In genomic region chr10:23063387-23064287, GRCh38 we compare ENCODE assay signal across 20 cellular contexts. TPM values are rescaled to one million over a fixed set of nuclear protein-coding genes. Genes with fewer than 3 reads are reported as not detected.
A peak's percentile ranks its signal among the peaks of the same experiment; 100 is the strongest.
DNase-seq lines count a peak whose midpoint lies in the region; ATAC-seq and TF ChIP-seq lines count a peak whose summit lies in the region.
"Had no signal": no experiment of that assay in that cellular context is flagged by ENCODE, and none has a peak within 500 bp of the region (broad histone marks: within the 10 kb centered on the region; RNA-seq: fewer than 3 reads in every experiment).

No MANE protein-coding gene starts in this region.

- TF ChIP-seq CTCF in WTC11 (IDR thresholded peaks at IDR 0.05), result no peak
- no peak for TF ChIP-seq CTCF in hepatocyte (IDR thresholded peaks at IDR 0.05; ENCODE audit: poor library complexity)
- no peak for TF ChIP-seq CTCF in progenitor cell of endocrine pancreas (IDR thresholded peaks at IDR 0.05; ENCODE audit: unreplicated experiment)

- H3K9me3 Mint-ChIP-seq in WTC11 (peaks cover 23% of the 10 kb centered on the region), progenitor cell of endocrine pancreas (ENCODE audit: low read depth) (peaks cover 15% of the 10 kb centered on the region)

- no peaks in the 10 kb centered on the region for H3K9me2 ChIP-seq in hepatocyte (replicated peaks; ENCODE audit: insufficient read depth)

- H3K36me3 ChIP-seq in hepatocyte (replicated peaks; ENCODE audit: insufficient read depth, low read depth), result no peaks in the 10 kb centered on the region
- H3K36me3 ChIP-seq in HAP-1 (replicated peaks), result no peaks in the 10 kb centered on the region
- H3K36me3 ChIP-seq: prostate gland had no signal

- CTCF ChIA-PET in WTC11 (lab: Charles Lee), result interaction anchor here (1.2 to 1.4 kb wide), 2 partner anchors 9 to 28 kb away, joined by 3 to 4 read pairs; no protein-coding TSS in a partner anchor

- POLR2A ChIA-PET in WTC11 (lab: Charles Lee), result interaction anchor here (0.5 kb wide), 2 partner anchors 818 to 1785 kb away, joined by 3 to 5 read pairs; no protein-coding TSS in a partner anchor

- in situ Hi-C loops in HAP-1 (cut with MboI; ENCODE audit: low sequenced_read_pairs), result loop anchor here (10.0 kb wide), 1 partner anchor 1059 kb away; the partner anchor contains the start of gene DNAJC1

- H3K4me1 ChIP-seq in hepatocyte (ENCODE audit: insufficient read depth) (no peaks in the 10 kb centered on the region), HAP-1 (peaks cover 11% of the 10 kb centered on the region)
- H3K4me1 ChIP-seq: prostate gland had no signal

- H3K4me2 ChIP-seq in hepatocyte, result peak overlapping the region; percentile 21

- H3K9me3 ChIP-seq in hepatocyte (ENCODE audit: low read depth), result no peaks in the 10 kb centered on the region
- H3K9me3 ChIP-seq in HAP-1, result no peaks in the 10 kb centered on the region
- H3K9me3 ChIP-seq: prostate gland had no signal

- H4K20me1 ChIP-seq in hepatocyte (ENCODE audit: insufficient read depth, poor library complexity, severe bottlenecking), result no peaks in the 10 kb centered on the region

- H3K36me3 Mint-ChIP-seq in WTC11 (peaks cover 24% of the 10 kb centered on the region), progenitor cell of endocrine pancreas (ENCODE audit: insufficient read depth) (peaks cover 16% of the 10 kb centered on the region)
- H3K36me3 Mint-ChIP-seq: type B pancreatic cell had no signal

- no peak overlapping the region for H3K4me3 Mint-ChIP-seq in WTC11
- H3K4me3 Mint-ChIP-seq in progenitor cell of endocrine pancreas (ENCODE audit: low read depth), result peak overlapping the region; percentile 1
- H3K4me3 Mint-ChIP-seq: activated B cell treated with CpG ODN at 0.5 μM for 24 hours; activated naive CD8-positive, alpha-beta T cell; memory B cell; type B pancreatic cell had no signal

- H3K4me1 Mint-ChIP-seq in WTC11 (peaks cover 35% of the 10 kb centered on the region), progenitor cell of endocrine pancreas (ENCODE audit: low read depth) (peaks cover 13% of the 10 kb centered on the region)
- H3K4me1 Mint-ChIP-seq: activated B cell treated with CpG ODN at 0.5 μM for 24 hours had no signal

- peak overlapping the region; percentile 24 for H2AFZ ChIP-seq in hepatocyte

- H3K27ac Mint-ChIP-seq in WTC11, result peak overlapping the region; percentile 5; the same call in 1 of the 2 replicates
- no peak overlapping the region for H3K27ac Mint-ChIP-seq in progenitor cell of endocrine pancreas
- H3K27ac Mint-ChIP-seq: activated B cell treated with CpG ODN at 0.5 μM for 24 hours; activated naive CD8-positive, alpha-beta T cell; memory B cell; type B pancreatic cell had no signal

- no peak overlapping the region for H3K4me3 ChIP-seq in hepatocyte
- H3K4me3 ChIP-seq in HAP-1, result no peak overlapping the region
- H3K4me3 ChIP-seq: prostate gland had no signal

- WGBS in hepatocyte (ENCODE audit: low lambda C conversion rate, missing lambda C conversion rate), result 69% methylated on average over 26 of the region's 26 CpGs

- H3K27me3 Mint-ChIP-seq in WTC11 (ENCODE audit: low read depth), result no peaks in the 10 kb centered on the region; the same call in 1 of the 2 replicates
- H3K27me3 Mint-ChIP-seq in progenitor cell of endocrine pancreas, result peaks cover 4% of the 10 kb centered on the region
- H3K27me3 Mint-ChIP-seq: memory B cell had no signal

- ATAC-seq in WTC11 (no peak), GM18870 (IDR thresholded peaks at IDR 0.05; ENCODE audit: unreplicated experiment) (no peak)

- DNase-seq in AG20443 (ENCODE audit: low spot score), result peak; percentile 64
- DNase-seq in WTC11 (ENCODE audit: low spot score), result no peak
- no peak for DNase-seq in hepatocyte (ENCODE audit: low spot score)
- no peak for DNase-seq in progenitor cell of endocrine pancreas (ENCODE audit: low spot score, unreplicated experiment)
- no peak for DNase-seq in DMS79 (lab: John Stamatoyannopoulos, UW)
- DNase-seq in HAP-1 (ENCODE audit: low spot score in 2 of 2), result no peak
- DNase-seq in activated naive CD4-positive, alpha-beta T cell (lab: John Stamatoyannopoulos, UW), result no peak
- DNase-seq: activated B cell treated with CpG ODN at 0.5 μM for 24 hours; activated CD8-positive, alpha-beta memory T cell treated with anti-CD3 and anti-CD28 coated beads, Interleukin-2, amount 50 U/mL, for 4 hours; GDM1; NCI-H1694; NCI-H69; stimulated activated CD4-positive, alpha-beta T cell treated with anti-CD3 and anti-CD28 coated beads, Interleukin-2, amount 100 ng/mL, for 48 hours; SW 1271 had no signal

- H3K27me3 ChIP-seq in hepatocyte, result no peaks in the 10 kb centered on the region
- H3K27me3 ChIP-seq in HAP-1 (ENCODE audit: low read depth), result no peaks in the 10 kb centered on the region

- no peak overlapping the region for H3K27ac ChIP-seq in hepatocyte
- H3K27ac ChIP-seq: C4-2B, prostate gland had no signal

- H3K79me2 ChIP-seq in hepatocyte, result no peaks in the 10 kb centered on the region

TF ChIP-seq in WTC11, 78 proteins besides CTCF, POLR2A, EP300 and RAD21:
- TF ChIP-seq ZNF317 (CRISPR knock-in tag; IDR thresholded peaks at IDR 0.05; ENCODE audit: borderline replicate concordance, low read depth) (no peak), ZNF423 (CRISPR knock-in tag; IDR thresholded peaks at IDR 0.05) (peak; percentile 86)

RNA-seq across cellular contexts. Expression of gene MSRB2, which starts 31.7 kb away (rescaled TPM):
- 9.6 to 15.0 TPM (median 14.1 TPM) in 3 replicates for total RNA-seq in WTC11 (2021)
- 23.6 and 26.4 TPM in 2 replicates for total RNA-seq in hepatocyte
- polyA plus RNA-seq in hepatocyte, result 83.5 and 90.2 TPM in 2 replicates
- 29.1 and 29.8 TPM in 2 replicates for total RNA-seq in progenitor cell of endocrine pancreas
